ENCODE assay signal across 25 cellular contexts in the genomic region with DNA sequence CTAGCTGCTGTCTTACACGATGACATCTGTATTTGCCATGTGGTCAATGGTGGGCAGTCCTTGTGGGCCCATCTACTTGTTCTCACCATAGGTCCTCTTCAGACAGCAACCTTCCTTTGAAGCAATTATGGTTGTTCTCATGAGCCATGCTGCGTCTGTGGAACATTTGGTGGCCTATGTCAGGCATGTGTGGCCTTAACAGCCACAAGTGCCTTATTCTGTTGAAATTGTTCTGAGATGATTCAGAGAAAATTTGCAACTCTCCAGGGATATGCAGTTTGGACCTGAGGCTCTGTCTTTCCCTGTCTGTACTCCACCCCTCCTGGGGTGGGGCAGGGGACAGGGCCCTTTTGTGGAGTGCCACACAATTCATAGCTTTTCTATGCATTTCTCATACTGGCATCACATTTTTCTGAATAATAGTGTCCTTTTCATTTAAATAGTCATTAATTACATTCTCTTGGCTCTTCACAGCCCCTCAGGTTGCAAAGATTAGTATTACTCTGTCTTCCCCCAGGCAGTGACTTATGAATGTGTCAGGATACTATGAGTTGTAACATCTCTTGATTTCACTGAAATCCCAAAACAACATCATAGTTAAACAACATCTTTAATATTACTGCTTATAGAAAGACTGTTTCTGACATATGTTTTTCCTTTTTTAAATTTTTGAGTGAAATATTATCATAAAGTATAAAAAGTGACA.
A peak's percentile ranks its signal among the peaks of the same experiment; 100 is the strongest.
DNase-seq lines count a peak whose midpoint lies in the region; ATAC-seq and TF ChIP-seq lines count a peak whose summit lies in the region.
"Had no signal": no experiment of that assay in that cellular context is flagged by ENCODE, and none has a peak within 500 bp of the region (broad histone marks: within the 10 kb centered on the region; RNA-seq: fewer than 3 reads in every experiment).

No MANE protein-coding gene starts in this region.

- no peak overlapping the region for H3K4me3 ChIP-seq in RWPE2 (ENCODE audit: severe bottlenecking)
- H3K4me3 ChIP-seq in skeletal muscle satellite cell (ENCODE audit: low read length): peak overlapping the region; percentile 12
- H3K4me3 ChIP-seq in Peyer's patch: no peak overlapping the region
- no peak overlapping the region for H3K4me3 ChIP-seq in esophagus muscularis mucosa
- H3K4me3 ChIP-seq: BLaER1, K562, left lung, neural progenitor cell, stomach, upper lobe of left lung had no signal

- H3K27ac ChIP-seq in RWPE2 (ENCODE audit: poor library complexity, severe bottlenecking) (no peak overlapping the region), Peyer's patch (no peak overlapping the region), esophagus muscularis mucosa (replicated peaks in 1 of 4) (no peak overlapping the region)
- H3K27ac ChIP-seq: BLaER1, left lung, neural progenitor cell, stomach, upper lobe of left lung had no signal

- TF ChIP-seq EP300 in esophagus muscularis mucosa (IDR thresholded peaks at IDR 0.05): no peak

- H3K27me3 ChIP-seq in RWPE2 (ENCODE audit: insufficient read depth, poor library complexity, severe bottlenecking) (no peaks in the 10 kb centered on the region), skeletal muscle satellite cell (ENCODE audit: control insufficient read depth, insufficient read depth, low read length) (no peaks in the 10 kb centered on the region), Peyer's patch (no peaks in the 10 kb centered on the region), esophagus muscularis mucosa (no peaks in the 10 kb centered on the region)
- H3K27me3 ChIP-seq: BLaER1, left lung, neural progenitor cell, stomach, upper lobe of left lung had no signal

- H3K9me3 ChIP-seq in RWPE2 (ENCODE audit: severe bottlenecking) (no peaks in the 10 kb centered on the region), skeletal muscle satellite cell (replicated peaks; ENCODE audit: low read length) (no peaks in the 10 kb centered on the region), Peyer's patch (no peaks in the 10 kb centered on the region), esophagus muscularis mucosa (no peaks in the 10 kb centered on the region)
- H3K9me3 ChIP-seq: BLaER1, Caco-2, left lung, stomach, upper lobe of left lung had no signal

- no peaks in the 10 kb centered on the region for H3K36me3 ChIP-seq in RWPE2 (ENCODE audit: low read depth)
- peaks cover 9% of the 10 kb centered on the region for H3K36me3 ChIP-seq in skeletal muscle satellite cell (ENCODE audit: insufficient read depth, low read length)
- no peaks in the 10 kb centered on the region for H3K36me3 ChIP-seq in Peyer's patch
- no peaks in the 10 kb centered on the region for H3K36me3 ChIP-seq in esophagus muscularis mucosa
- H3K36me3 ChIP-seq: BLaER1, left lung, neural progenitor cell, stomach, upper lobe of left lung had no signal

- TF ChIP-seq CTCF in RWPE2 (IDR thresholded peaks at IDR 0.05; ENCODE audit: poor library complexity, severe bottlenecking) (no peak), Peyer's patch (IDR thresholded peaks at IDR 0.05) (no peak), esophagus muscularis mucosa (IDR thresholded peaks at IDR 0.05) (no peak)

- ATAC-seq in RWPE2 (ENCODE audit: low read depth): peak; percentile 31; the same call in 1 of the 3 replicates
- no peak for ATAC-seq in GM21528 (IDR thresholded peaks at IDR 0.05; ENCODE audit: low FRiP score, unreplicated experiment)
- no peak for ATAC-seq in HG02981 (IDR thresholded peaks at IDR 0.05; ENCODE audit: unreplicated experiment)
- ATAC-seq: activated CD8-positive, alpha-beta T cell treated with anti-CD3 and anti-CD28 coated beads, Interleukin-2, amount 10 ng/mL, durations not matched to agents 7 days and 5 days; K562; left lung; Panc1 had no signal

- 93% methylated on average over 2 of the region's 2 CpGs for WGBS in esophagus muscularis mucosa

- DNase-seq in GM03348 (ENCODE audit: low spot score) (peak; percentile 35), RWPE2 (ENCODE audit: low spot score) (no peak), fibroblast of gingiva (ENCODE audit: low read depth) (peak; percentile 29), Peyer's patch (no peak), esophagus muscularis mucosa (ENCODE audit: extremely low spot score) (no peak)
- DNase-seq: activated CD4-positive, CD25-positive, alpha-beta regulatory T cell treated with anti-CD3 and anti-CD28 coated beads, Interleukin-2, amount 50 U/mL, for 72 hours; activated CD8-positive, alpha-beta T cell treated with anti-CD3 and anti-CD28 coated beads, Interleukin-2, amount 10 ng/mL, durations not matched to agents 7 days and 5 days; activated naive CD4-positive, alpha-beta T cell treated with anti-CD3 and anti-CD28 coated beads for 36 hours; activated T-cell treated with anti-CD3 and anti-CD28 coated beads, Interleukin-2, amount 50 U/mL, for 1 hour; Caco-2; effector CD8-positive, alpha-beta T cell; NCI-H187 treated with DMSO at 0.1 percent for 48 hours; NCI-H2227 treated with DMSO at 0.1 percent for 48 hours; stimulated activated CD4-positive, alpha-beta T cell treated with anti-CD3 and anti-CD28 coated beads, Interleukin-4, amount 100 ng/mL, for 1 hour; stomach; T-helper 9 cell; upper lobe of left lung had no signal

- intact Hi-C loops in esophagus muscularis mucosa (cut with DNase I): no loop called here

- TF ChIP-seq POLR2A in Peyer's patch (IDR thresholded peaks at IDR 0.05): no peak
- no peak for TF ChIP-seq POLR2A in esophagus muscularis mucosa (IDR thresholded peaks at IDR 0.05; ENCODE audit: low read depth)

- H3K4me1 ChIP-seq in RWPE2 (ENCODE audit: insufficient read depth, poor library complexity, severe bottlenecking) (no peaks in the 10 kb centered on the region), skeletal muscle satellite cell (ENCODE audit: control insufficient read depth, insufficient read depth, low read length) (peaks cover 69% of the 10 kb centered on the region), Peyer's patch (no peaks in the 10 kb centered on the region), esophagus muscularis mucosa (no peaks in the 10 kb centered on the region)
- H3K4me1 ChIP-seq: BLaER1, Caco-2, left lung, neural progenitor cell, stomach, upper lobe of left lung had no signal

- no peak overlapping the region for H3K9ac ChIP-seq in skeletal muscle satellite cell (ENCODE audit: low read depth, low read length)
- H3K9ac ChIP-seq: BLaER1, neural progenitor cell had no signal

- H3K4me2 ChIP-seq in skeletal muscle satellite cell (ENCODE audit: low read length): no peak overlapping the region
- H3K4me2 ChIP-seq: BLaER1, neural progenitor cell had no signal

Comparison
In these comparisons a context has a peak if more than half of its experiments do, and no peak if none do; other contexts are left out.
1. DNase-seq: peak in GM03348 (single experiment) and fibroblast of gingiva (single experiment); none in RWPE2 (single experiment), Peyer's patch (0 of 3) and esophagus muscularis mucosa (single experiment).